Comparison of ENCODE assay signal across 1 cellular context in genomic region chr17:18267366-18267765, GRCh38.
TF ChIP-seq lines count a peak whose summit lies in the region.

No MANE protein-coding gene starts in this region.

TF ChIP-seq in GM12878, 131 proteins besides CTCF, POLR2A, EP300 and RAD21:
- TF ChIP-seq ETV6 (conservative IDR thresholded peaks at IDR 0.05 in 1 of 2, IDR thresholded peaks at IDR 0.05 in 1 of 2; ENCODE audit: borderline replicate concordance in 1 of 2, low read depth in 1 of 2) (no peak), TCF3 (IDR thresholded peaks at IDR 0.05; ENCODE audit: borderline replicate concordance, insufficient read depth, low read depth, low read length) (no peak), TCF7 (IDR thresholded peaks at IDR 0.05; ENCODE audit: borderline replicate concordance) (no peak)
- TF ChIP-seq, protein P1, sequence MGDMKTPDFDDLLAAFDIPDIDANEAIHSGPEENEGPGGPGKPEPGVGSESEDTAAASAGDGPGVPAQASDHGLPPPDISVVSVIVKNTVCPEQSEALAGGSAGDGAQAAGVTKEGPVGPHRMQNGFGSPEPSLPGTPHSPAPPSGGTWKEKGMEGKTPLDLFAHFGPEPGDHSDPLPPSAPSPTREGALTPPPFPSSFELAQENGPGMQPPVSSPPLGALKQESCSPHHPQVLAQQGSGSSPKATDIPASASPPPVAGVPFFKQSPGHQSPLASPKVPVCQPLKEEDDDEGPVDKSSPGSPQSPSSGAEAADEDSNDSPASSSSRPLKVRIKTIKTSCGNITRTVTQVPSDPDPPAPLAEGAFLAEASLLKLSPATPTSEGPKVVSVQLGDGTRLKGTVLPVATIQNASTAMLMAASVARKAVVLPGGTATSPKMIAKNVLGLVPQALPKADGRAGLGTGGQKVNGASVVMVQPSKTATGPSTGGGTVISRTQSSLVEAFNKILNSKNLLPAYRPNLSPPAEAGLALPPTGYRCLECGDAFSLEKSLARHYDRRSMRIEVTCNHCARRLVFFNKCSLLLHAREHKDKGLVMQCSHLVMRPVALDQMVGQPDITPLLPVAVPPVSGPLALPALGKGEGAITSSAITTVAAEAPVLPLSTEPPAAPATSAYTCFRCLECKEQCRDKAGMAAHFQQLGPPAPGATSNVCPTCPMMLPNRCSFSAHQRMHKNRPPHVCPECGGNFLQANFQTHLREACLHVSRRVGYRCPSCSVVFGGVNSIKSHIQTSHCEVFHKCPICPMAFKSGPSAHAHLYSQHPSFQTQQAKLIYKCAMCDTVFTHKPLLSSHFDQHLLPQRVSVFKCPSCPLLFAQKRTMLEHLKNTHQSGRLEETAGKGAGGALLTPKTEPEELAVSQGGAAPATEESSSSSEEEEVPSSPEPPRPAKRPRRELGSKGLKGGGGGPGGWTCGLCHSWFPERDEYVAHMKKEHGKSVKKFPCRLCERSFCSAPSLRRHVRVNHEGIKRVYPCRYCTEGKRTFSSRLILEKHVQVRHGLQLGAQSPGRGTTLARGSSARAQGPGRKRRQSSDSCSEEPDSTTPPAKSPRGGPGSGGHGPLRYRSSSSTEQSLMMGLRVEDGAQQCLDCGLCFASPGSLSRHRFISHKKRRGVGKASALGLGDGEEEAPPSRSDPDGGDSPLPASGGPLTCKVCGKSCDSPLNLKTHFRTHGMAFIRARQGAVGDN (IDR thresholded peaks at IDR 0.05), result no peak
